Comparison of ENCODE assay signal across 20 cellular contexts in the genomic region with DNA sequence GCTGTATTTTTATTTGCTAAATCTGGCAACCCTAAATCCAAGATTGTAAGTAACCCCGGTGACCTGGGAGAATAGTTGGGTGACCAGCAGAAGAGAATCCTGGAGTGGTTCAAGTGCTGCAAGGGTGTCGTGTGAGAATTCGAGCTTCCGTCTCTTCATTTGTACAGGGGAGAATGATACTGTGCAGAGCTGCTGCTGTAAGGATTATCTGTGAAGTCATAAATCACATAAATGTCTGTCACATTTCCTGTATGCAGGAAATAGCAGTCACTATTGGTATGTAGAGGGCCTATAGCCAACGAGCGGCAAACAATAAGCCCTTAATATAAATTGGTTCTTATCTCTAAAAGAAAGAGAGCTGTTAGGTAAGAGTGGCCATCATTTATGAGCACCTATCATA.
DNase-seq lines count a peak whose midpoint lies in the region; ATAC-seq and TF ChIP-seq lines count a peak whose summit lies in the region.
"Had no signal": no experiment of that assay in that cellular context is flagged by ENCODE, and none has a peak within 500 bp of the region (broad histone marks: within the 10 kb centered on the region; RNA-seq: fewer than 3 reads in every experiment).

No MANE protein-coding gene starts in this region.

- H3K36me3 ChIP-seq in SK-N-MC (ENCODE audit: insufficient read depth, low read length) (no peaks in the 10 kb centered on the region), GM23338 (ENCODE audit: insufficient read depth) (no peaks in the 10 kb centered on the region)

- H3K4me3 ChIP-seq in SK-N-MC: no peak overlapping the region
- no peak overlapping the region for H3K4me3 ChIP-seq in GM23338
- H3K4me3 ChIP-seq: GM23248 had no signal

- H2AFZ ChIP-seq in GM23338: no peak overlapping the region
- H2AFZ ChIP-seq: GM23248 had no signal

- no peaks in the 10 kb centered on the region for H3K36me3 Mint-ChIP-seq in GM23338 (ENCODE audit: low read depth)

- intact Hi-C loops in left colon (cut with DNase I, micrococcal nuclease): no loop called here

- H3K9ac ChIP-seq in SK-N-MC (ENCODE audit: insufficient read length): no peak overlapping the region
- H3K9ac ChIP-seq: GM23248 had no signal

- H4K20me1 ChIP-seq in GM23338 (replicated peaks; ENCODE audit: insufficient read depth): no peaks in the 10 kb centered on the region

- no peaks in the 10 kb centered on the region; the same call in 2 of the 3 replicates for H3K9me3 Mint-ChIP-seq in GM23338
- H3K9me3 Mint-ChIP-seq: H9, HFFc6 had no signal

- no peaks in the 10 kb centered on the region for H3K79me2 ChIP-seq in GM23338 (replicated peaks; ENCODE audit: insufficient read depth)

- H3K27ac ChIP-seq in SK-N-MC (no peak overlapping the region), GM23338 (ENCODE audit: low read depth) (no peak overlapping the region)
- H3K27ac ChIP-seq: 22Rv1, GM23248 had no signal

- H3K4me2 ChIP-seq in GM23338: no peak overlapping the region

- no peak overlapping the region for H3K4me3 Mint-ChIP-seq in GM23338
- H3K4me3 Mint-ChIP-seq: CD4-positive, alpha-beta memory T cell; H9; HFFc6 had no signal

- H3K9me2 ChIP-seq in GM23338 (ENCODE audit: insufficient read depth): no peaks in the 10 kb centered on the region

- H3K27ac Mint-ChIP-seq in GM23338: no peak overlapping the region
- H3K27ac Mint-ChIP-seq: CD4-positive, alpha-beta memory T cell; H9; HFFc6 had no signal

- H3K4me1 ChIP-seq in GM23338 (ENCODE audit: insufficient read depth): no peaks in the 10 kb centered on the region

- ATAC-seq in left colon (peak; percentile 59), GM23338 (no peak), GM18511 (IDR thresholded peaks at IDR 0.05; ENCODE audit: unreplicated experiment) (no peak)
- ATAC-seq: HCT116 had no signal

- H3K9me3 ChIP-seq in SK-N-MC (ENCODE audit: low read depth, low read length): no peaks in the 10 kb centered on the region

- H3K27me3 Mint-ChIP-seq in GM23338 (ENCODE audit: insufficient read depth, low read depth, poor library complexity): no peaks in the 10 kb centered on the region

- TF ChIP-seq CTCF in GM23338 (conservative IDR thresholded peaks at IDR 0.05; ENCODE audit: low read depth in 2 of 2): no peak

- peaks cover 2% of the 10 kb centered on the region; the same call in 2 of the 3 replicates for H3K4me1 Mint-ChIP-seq in GM23338
- H3K4me1 Mint-ChIP-seq: CD4-positive, alpha-beta memory T cell had no signal

- no peaks in the 10 kb centered on the region for H3K27me3 ChIP-seq in GM23338 (ENCODE audit: insufficient read depth)

- H3F3A ChIP-seq in GM23338 (replicated peaks; ENCODE audit: low read depth): no peaks in the 10 kb centered on the region

- DNase-seq in NCI-H82 (lab: John Stamatoyannopoulos, UW) (peak; percentile 11), NCI-H82 treated with DMSO at 0.1 percent for 48 hours (lab: John Stamatoyannopoulos, UW; ENCODE audit: unreplicated experiment) (no peak), SK-N-MC (ENCODE audit: low read depth, low spot score) (peak; percentile 63), left colon (no peak), GM23338 (ENCODE audit: low spot score) (no peak)
- no peak for DNase-seq in effector CD4-positive, alpha-beta T cell
- DNase-seq: ACHN; C1 segment of cervical spinal cord; Calu3; CD4-positive, alpha-beta memory T cell; COR-L47; DMS53; DMS79 treated with DMSO at 0.1 percent for 48 hours; GF-D8; GM23248; H9; HFFc6 had no signal

TF ChIP-seq in GM23338, 12 proteins besides CTCF, POLR2A, EP300 and RAD21:
- TF ChIP-seq EZH2phosphoT487 (IDR thresholded peaks at IDR 0.05; ENCODE audit: unreplicated experiment): no peak
- no peak for TF ChIP-seq JUNB (IDR thresholded peaks at IDR 0.05; ENCODE audit: unreplicated experiment)

Comparison
In these comparisons a context has a peak if more than half of its experiments do, and no peak if none do; other contexts are left out.
1. DNase-seq: peak in NCI-H82 (single experiment) and SK-N-MC (single experiment); none in NCI-H82 treated with DMSO at 0.1 percent for 48 hours (single experiment), left colon (0 of 2), effector CD4-positive, alpha-beta T cell (single experiment) and GM23338 (single experiment).